Comparison of ENCODE assay signal across 2 cellular contexts in genomic region chr9:91795500-91796241, GRCh38.
TF ChIP-seq lines count a peak whose summit lies in the region.

No MANE protein-coding gene starts in this region.

TF ChIP-seq in IMR-90, 13 proteins besides CTCF, POLR2A, EP300 and RAD21:
- TF ChIP-seq FOS (IDR thresholded peaks at IDR 0.05; ENCODE audit: low read depth, low read length) (no peak), BHLHE40 (IDR thresholded peaks at IDR 0.05; ENCODE audit: low read depth, low read length) (no peak)

TF ChIP-seq in HepG2, 621 proteins besides CTCF, POLR2A, EP300 and RAD21:
- TF ChIP-seq RBAK (CRISPR knock-in tag; IDR thresholded peaks at IDR 0.05) (no peak), ZNF670 (CRISPR knock-in tag; IDR thresholded peaks at IDR 0.05; ENCODE audit: borderline replicate concordance) (no peak), MNT (IDR thresholded peaks at IDR 0.05) (peak; percentile 67), ETS1 (CRISPR knock-in tag; IDR thresholded peaks at IDR 0.05) (no peak)
